32 cellular contexts compared by ENCODE assay signal in the genomic region with DNA sequence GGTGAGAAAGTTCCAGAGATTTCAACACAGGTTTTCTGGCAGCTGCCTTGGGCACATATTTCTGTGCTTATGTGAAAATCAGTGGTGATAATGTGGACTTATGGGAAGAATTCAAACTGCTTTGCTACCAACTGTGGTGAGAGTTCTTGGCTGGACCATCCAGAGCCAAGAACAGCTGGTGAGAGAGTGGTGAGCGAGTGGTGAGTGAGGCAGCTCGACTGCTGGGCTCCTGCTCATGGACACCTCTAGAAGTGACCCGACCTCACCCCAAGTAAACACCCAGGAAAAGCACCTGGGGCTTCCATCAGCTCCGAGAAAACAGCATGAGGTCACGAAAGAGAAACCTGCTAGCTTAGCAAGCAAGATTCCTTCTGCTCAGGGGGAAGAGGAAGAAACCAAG.
"Had no signal": no experiment of that assay in that cellular context is flagged by ENCODE, and none has a peak within 500 bp of the region (broad histone marks: within the 10 kb centered on the region; RNA-seq: fewer than 3 reads in every experiment).

No MANE protein-coding gene starts in this region.

- H3K9me3 ChIP-seq: esophagus muscularis mucosa, gastrocnemius medialis, heart left ventricle had no signal

- H3K4me1 ChIP-seq: breast epithelium, esophagus muscularis mucosa, foreskin keratinocyte, gastrocnemius medialis, heart left ventricle had no signal

- H3K27me3 ChIP-seq: breast epithelium, cardiac muscle cell, esophagus muscularis mucosa, foreskin keratinocyte, gastrocnemius medialis had no signal

- DNase-seq: activated B cell treated with CpG ODN at 0.5 μM for 24 hours; activated CD4-positive, alpha-beta T cell treated with anti-CD3 and anti-CD28 coated beads for 48 hours; activated CD4-positive, alpha-beta T cell treated with anti-CD3 and anti-CD28 coated beads, Interleukin-2, amount 50 U/mL, for 1 hour; activated CD4-positive, alpha-beta T cell treated with anti-CD3 and anti-CD28 coated beads, Interleukin-2, amount 50 U/mL, for 48 hours; activated CD8-positive, alpha-beta memory T cell treated with anti-CD3 and anti-CD28 coated beads for 24 hours; activated CD8-positive, alpha-beta T cell treated with anti-CD3 and anti-CD28 coated beads for 36 hours; activated effector memory CD4-positive, alpha-beta T cell treated with Interleukin-2 at 50 U/mL for 16 hours; activated gamma-delta T cell treated with Interleukin-2 at 50 U/mL for 16 hours; activated naive CD4-positive, alpha-beta T cell treated with anti-CD3 and anti-CD28 coated beads, Interleukin-2, amount 50 U/mL, for 16 hours; activated naive CD4-positive, alpha-beta T cell treated with Interleukin-2 at 50 U/mL for 16 hours; activated T-cell treated with anti-CD3 and anti-CD28 coated beads, Interleukin-2, amount 50 U/mL, for 4 hours; amniotic stem cell; anterior cingulate cortex; central memory CD4-positive, alpha-beta T cell; cerebellar nuclear complex; effector CD4-positive, alpha-beta T cell; effector memory CD8-positive, alpha-beta T cell; erythroblast; foreskin keratinocyte; gastrocnemius medialis; glutamatergic neuron; T-helper 1 cell; T-helper 17 cell; T1000; WERI-Rb-1 had no signal

- H3K27ac ChIP-seq: breast epithelium, cardiac muscle cell, coronary artery, esophagus muscularis mucosa, foreskin keratinocyte, gastrocnemius medialis, heart left ventricle, WERI-Rb-1 had no signal

- ATAC-seq: activated CD4-positive, CD25-positive, alpha-beta regulatory T cell treated with anti-CD3 and anti-CD28 coated beads, Interleukin-2, amount 50 U/mL, for 24 hours; activated CD8-positive, alpha-beta T cell treated with anti-CD3 and anti-CD28 coated beads for 36 hours; activated T-cell treated with anti-CD3 and anti-CD28 coated beads, Interleukin-2, amount 50 U/mL, for 4 hours; activated T-helper 17 cell treated with anti-CD3 and anti-CD28 coated beads, Interleukin-2, amount 50 U/mL, for 72 hours; effector memory CD8-positive, alpha-beta T cell; foreskin keratinocyte; gastrocnemius medialis; heart left ventricle; T-helper 17 cell had no signal

- H3K36me3 ChIP-seq: breast epithelium, cardiac muscle cell, esophagus muscularis mucosa, gastrocnemius medialis, heart left ventricle had no signal

- H3K4me3 ChIP-seq: breast epithelium, cardiac muscle cell, coronary artery, esophagus muscularis mucosa, gastrocnemius medialis, heart left ventricle had no signal
